ENCODE assay signal across 36 cellular contexts in the genomic region with DNA sequence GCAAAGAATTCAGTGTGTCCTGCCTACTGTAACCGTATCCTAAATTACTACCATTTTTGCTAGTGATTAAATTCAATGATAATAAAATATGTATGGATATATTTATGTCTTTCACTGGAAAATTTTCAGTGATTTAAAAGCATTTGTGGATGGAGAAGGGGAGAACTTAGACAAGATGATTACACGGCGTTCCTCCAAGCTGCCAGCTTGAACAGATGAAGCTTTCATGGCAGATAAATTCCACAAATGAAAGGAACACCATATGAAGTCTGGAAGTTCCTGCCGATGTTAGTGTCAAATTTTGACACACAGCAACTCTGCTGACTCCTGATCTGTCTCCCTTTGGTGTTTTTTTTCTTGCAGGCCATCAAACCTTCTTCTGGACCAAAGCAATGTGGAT.
"Had no signal": no experiment of that assay in that cellular context is flagged by ENCODE, and none has a peak within 500 bp of the region (broad histone marks: within the 10 kb centered on the region; RNA-seq: fewer than 3 reads in every experiment).

No MANE protein-coding gene starts in this region.

- H3K36me3 ChIP-seq: MG63 had no signal

- H3K27ac ChIP-seq: KMS-11 had no signal

- H3K9ac ChIP-seq: KMS-11 had no signal

- H3K4me2 ChIP-seq: KMS-11 had no signal

- H3K9me3 ChIP-seq: MG63 had no signal

- H3K27me3 ChIP-seq: MG63 had no signal

- H3K4me3 ChIP-seq: MG63 had no signal

- DNase-seq: Karpas-422, Kasumi-1, KG1, MG63, MM.1S, MV-4-11, NCI-H1048, NCI-H1092, NCI-H1092 treated with DMSO at 0.1 percent for 48 hours, NCI-H1105, NCI-H1417, NCI-H1417 treated with DMSO at 0.1 percent for 48 hours, NCI-H1436, NCI-H1436 treated with DMSO at 0.1 percent for 48 hours, NCI-H146, NCI-H1694, NCI-H1694 treated with DMSO at 0.1 percent for 48 hours, NCI-H187, NCI-H187 treated with DMSO at 0.1 percent for 48 hours, NCI-H1930, NCI-H2029, NCI-H2029 treated with DMSO at 0.1 percent for 48 hours, NCI-H2081, NCI-H2081 treated with DMSO at 0.1 percent for 48 hours, NCI-H2107, NCI-H2171, NCI-H2171 treated with DMSO at 0.1 percent for 48 hours, NCI-H2227 treated with DMSO at 0.1 percent for 48 hours, NCI-H226, NCI-H345, NCI-H446, NCI-H446 treated with DMSO at 0.1 percent for 48 hours, NCI-H510A, NCI-H510A treated with DMSO at 0.1 percent for 48 hours, NCI-H524 had no signal
